24 cellular contexts compared by ENCODE assay signal in genomic region chr21:29789393-29789792, GRCh38.
DNase-seq lines count a peak whose midpoint lies in the region; ATAC-seq, FAIRE-seq and TF ChIP-seq lines count a peak whose summit lies in the region.
"Had no signal": no experiment of that assay in that cellular context is flagged by ENCODE, and none has a peak within 500 bp of the region (broad histone marks: within the 10 kb centered on the region; RNA-seq: fewer than 3 reads in every experiment).

No MANE protein-coding gene starts in this region.

- no peaks in the 10 kb centered on the region for H3K9me3 ChIP-seq in K562 (replicated peaks; ENCODE audit: control insufficient read depth, insufficient read depth, low read depth, low read length)
- H3K9me3 ChIP-seq: BE2C, BLaER1 had no signal

- peaks cover 40% of the 10 kb centered on the region for H3K4me1 Mint-ChIP-seq in Calu3 (ENCODE audit: low read depth, unreplicated experiment)
- H3K4me1 Mint-ChIP-seq in HFFc6 (ENCODE audit: low read depth), result no peaks in the 10 kb centered on the region
- H3K4me1 Mint-ChIP-seq: CD4-positive, alpha-beta memory T cell; CD4-positive, CD25-positive, alpha-beta regulatory T cell; CD8-positive, alpha-beta memory T cell had no signal

- no peaks in the 10 kb centered on the region for H3K9me1 ChIP-seq in K562 (ENCODE audit: control insufficient read depth, insufficient read depth, low read length)

- H3K27me3 Mint-ChIP-seq in Calu3 (ENCODE audit: unreplicated experiment), result no peaks in the 10 kb centered on the region
- H3K27me3 Mint-ChIP-seq in HFFc6 (ENCODE audit: insufficient read depth), result peaks cover 1% of the 10 kb centered on the region
- H3K27me3 Mint-ChIP-seq: CD8-positive, alpha-beta memory T cell had no signal

- H3K4me3 Mint-ChIP-seq in Calu3 (ENCODE audit: low read depth, unreplicated experiment) (no peak overlapping the region), HFFc6 (no peak overlapping the region)
- H3K4me3 Mint-ChIP-seq: CD14-positive monocyte; CD4-positive, alpha-beta memory T cell; CD4-positive, CD25-positive, alpha-beta regulatory T cell; CD8-positive, alpha-beta memory T cell had no signal

- TF ChIP-seq POLR2A in K562 (conservative IDR thresholded peaks at IDR 0.05), result no peak

- H3K36me3 Mint-ChIP-seq in Calu3 (ENCODE audit: insufficient read depth, unreplicated experiment), result no peaks in the 10 kb centered on the region
- no peaks in the 10 kb centered on the region for H3K36me3 Mint-ChIP-seq in HFFc6 (ENCODE audit: low read depth)
- H3K36me3 Mint-ChIP-seq: CD14-positive monocyte; CD4-positive, alpha-beta memory T cell; CD4-positive, CD25-positive, alpha-beta regulatory T cell; CD8-positive, alpha-beta memory T cell had no signal

- BruUV-seq in Calu3 (replicated peaks; lab: Mats Ljungman, UMichigan) (no TSS peak), K562 (replicated peaks; lab: Mats Ljungman, UMichigan) (no TSS peak)

- ATAC-seq in K562, result no peak
- peak; percentile 55 for ATAC-seq in left lobe of liver
- ATAC-seq in GM21390 (IDR thresholded peaks at IDR 0.05; ENCODE audit: unreplicated experiment), result no peak

- H3K27ac ChIP-seq in K562 (ENCODE audit: extremely low read depth, low read depth, low read length), result no peak overlapping the region
- H3K27ac ChIP-seq: BLaER1 had no signal

- no peak for TF ChIP-seq RAD21 in K562 (CRISPR knock-in tag; conservative IDR thresholded peaks at IDR 0.05 in 1 of 2, IDR thresholded peaks at IDR 0.05 in 1 of 2)

- DNase-seq in Calu3, result no peak
- no peak for DNase-seq in K562 (ENCODE audit: extremely low read depth in 1 of 4, low spot score in 3 of 4)
- DNase-seq in left lobe of liver (ENCODE audit: low spot score), result no peak
- no peak for DNase-seq in urothelium cell line (ENCODE audit: low spot score)
- DNase-seq in HFFc6, result no peak
- DNase-seq in cerebellar cortex (ENCODE audit: low spot score), result no peak
- DNase-seq: 8988T; ACHN; BE2C; C1 segment of cervical spinal cord; CD4-positive, alpha-beta memory T cell; CD4-positive, CD25-positive, alpha-beta regulatory T cell; CD8-positive, alpha-beta memory T cell; COR-L47; DMS79 treated with DMSO at 0.1 percent for 48 hours; GF-D8 had no signal

- in situ Hi-C loops in K562 (cut with MboI), result no loop called here

- FAIRE-seq in K562 (lab: Jason Lieb, UNC) (no peak), urothelium cell line (lab: Jason Lieb, UNC) (peak; percentile 13)
- FAIRE-seq: A204.1, D721Med, G401.6, GM12891, GM19239 had no signal

- no peak for TF ChIP-seq CTCF in Calu3 (IDR thresholded peaks at IDR 0.05; ENCODE audit: unreplicated experiment)
- no peak for TF ChIP-seq CTCF in K562 (IDR thresholded peaks at IDR 0.05 in 2 of 3, conservative IDR thresholded peaks at IDR 0.05 in 1 of 3; ENCODE audit: insufficient read depth in 2 of 3, low read depth in 1 of 3, low read length in 3 of 3)
- no peak for TF ChIP-seq CTCF in HFFc6 (IDR thresholded peaks at IDR 0.05)

- 75% methylated on average over 3 of the region's 3 CpGs for WGBS in K562 (ENCODE audit: insufficient coverage, low coverage, missing lambda C conversion rate)

- H3K9me3 Mint-ChIP-seq in Calu3 (ENCODE audit: low read depth, unreplicated experiment) (no peaks in the 10 kb centered on the region), HFFc6 (peaks cover 30% of the 10 kb centered on the region)
- H3K9me3 Mint-ChIP-seq: CD4-positive, CD25-positive, alpha-beta regulatory T cell; CD8-positive, alpha-beta memory T cell had no signal

- H3K4me1 ChIP-seq in K562 (replicated peaks in 1 of 2; ENCODE audit: control insufficient read depth in 2 of 2, insufficient read depth in 2 of 2, low read length in 2 of 2), result peaks cover 0 to 3% of the 10 kb centered on the region in 2 experiments; a peak in 3 of 5 replicates
- H3K4me1 ChIP-seq: BE2C, BLaER1 had no signal

- no peaks in the 10 kb centered on the region for H4K20me1 ChIP-seq in K562 (replicated peaks; ENCODE audit: control insufficient read depth, insufficient read depth, low read length)
- H4K20me1 ChIP-seq: BLaER1 had no signal

- H3K36me3 ChIP-seq in K562 (ENCODE audit: control insufficient read depth, insufficient read depth, low read length), result no peaks in the 10 kb centered on the region
- H3K36me3 ChIP-seq: BE2C, BLaER1 had no signal

- no peak overlapping the region for H3K4me2 ChIP-seq in K562 (ENCODE audit: insufficient read depth, low read length)
- H3K4me2 ChIP-seq: BLaER1 had no signal

- no peaks in the 10 kb centered on the region for H3K27me3 ChIP-seq in K562 (ENCODE audit: control insufficient read depth in 2 of 2, insufficient read depth in 2 of 2, low read length in 2 of 2)
- H3K27me3 ChIP-seq: BE2C, BLaER1 had no signal

- intact Hi-C loops in Calu3 (cut with micrococcal nuclease; ENCODE audit: unreplicated experiment) (no loop called here), K562 (cut with micrococcal nuclease) (loop anchor here (10.0 kb wide), 1 partner anchor 315 kb away; no protein-coding TSS in a partner anchor)

- TF ChIP-seq EP300 in K562 (IDR thresholded peaks at IDR 0.05; ENCODE audit: low read length), result no peak

- peak overlapping the region; percentile 61 for H2AFZ ChIP-seq in K562 (ENCODE audit: low read depth, low read length)

- no peak overlapping the region for H3K9ac ChIP-seq in K562 (ENCODE audit: insufficient read depth in 1 of 2, low read depth in 2 of 2, low read length in 2 of 2)
- H3K9ac ChIP-seq: BLaER1 had no signal

- POLR2A ChIA-PET in K562 (lab: Yijun Ruan, JAX), result no interaction called here

- no peak overlapping the region for H3K4me3 ChIP-seq in K562
- H3K4me3 ChIP-seq: BLaER1 had no signal

- CTCF ChIA-PET in Calu3 (lab: Charles Lee), result no interaction called here
- CTCF ChIA-PET in K562 (lab: Yijun Ruan, JAX; ENCODE audit: low intra/inter-chr PET ratio), result no interaction called here

- H3K27ac Mint-ChIP-seq in Calu3 (ENCODE audit: unreplicated experiment), result peak overlapping the region; percentile 17
- no peak overlapping the region for H3K27ac Mint-ChIP-seq in HFFc6
- H3K27ac Mint-ChIP-seq: CD14-positive monocyte; CD4-positive, alpha-beta memory T cell; CD4-positive, CD25-positive, alpha-beta regulatory T cell; CD8-positive, alpha-beta memory T cell had no signal

- H3K79me2 ChIP-seq in K562 (ENCODE audit: control insufficient read depth, insufficient read depth, low read length), result no peaks in the 10 kb centered on the region

TF ChIP-seq in K562, 482 proteins besides CTCF, POLR2A, EP300 and RAD21 (continues in another document):
- TF ChIP-seq ZFP36 (IDR thresholded peaks at IDR 0.05; ENCODE audit: low read depth, low read length, partially characterized antibody), result no peak
